ENCODE assay signal across 20 cellular contexts in the genomic region with DNA sequence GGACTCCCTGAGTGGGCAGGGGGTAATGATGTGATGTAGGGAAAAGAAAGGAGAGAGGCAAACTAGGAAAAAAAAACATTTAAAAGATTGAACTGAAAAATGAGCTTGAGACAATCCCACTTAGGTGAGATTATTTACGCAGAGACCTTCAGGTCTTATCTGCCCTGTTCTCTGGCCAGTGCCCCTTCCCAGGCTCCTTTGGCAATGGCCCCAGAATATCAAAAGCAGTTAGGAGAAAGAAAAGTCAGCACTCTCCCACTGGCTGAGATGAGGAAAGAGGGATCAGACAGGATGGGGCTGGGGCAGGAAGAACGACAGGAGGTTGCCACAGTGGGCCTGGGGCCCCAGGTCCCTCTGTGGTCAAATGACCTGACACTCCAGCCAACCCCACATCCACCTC.
DNase-seq lines count a peak whose midpoint lies in the region; ATAC-seq and TF ChIP-seq lines count a peak whose summit lies in the region.
"Had no signal": no experiment of that assay in that cellular context is flagged by ENCODE, and none has a peak within 500 bp of the region (broad histone marks: within the 10 kb centered on the region; RNA-seq: fewer than 3 reads in every experiment).

No MANE protein-coding gene starts in this region.

- peaks cover 100% of the 10 kb centered on the region for H3K36me3 ChIP-seq in DOHH2 (ENCODE audit: control insufficient read depth, low read length)
- no peaks in the 10 kb centered on the region for H3K36me3 ChIP-seq in HEK293 (ENCODE audit: control insufficient read depth in 2 of 2, insufficient read depth in 1 of 2, low read length in 2 of 2)
- H3K36me3 ChIP-seq in SU-DHL-6 (ENCODE audit: low read length) = peaks cover 8% of the 10 kb centered on the region; the same call in 1 of the 2 replicates
- no peaks in the 10 kb centered on the region for H3K36me3 ChIP-seq in mesenchymal stem cell (ENCODE audit: control insufficient read depth in 1 of 2, insufficient read depth in 2 of 2, low read depth in 1 of 2, low read length in 2 of 2)
- no peaks in the 10 kb centered on the region for H3K36me3 ChIP-seq in testis (ENCODE audit: low read depth, missing control alignments)
- H3K36me3 ChIP-seq in upper lobe of left lung = no peaks in the 10 kb centered on the region
- H3K36me3 ChIP-seq in HAP-1 (replicated peaks) = no peaks in the 10 kb centered on the region

- H3K14ac ChIP-seq in mesenchymal stem cell (ENCODE audit: low read length in 2 of 2) = no peak overlapping the region

- no peak overlapping the region for H3K18ac ChIP-seq in mesenchymal stem cell (ENCODE audit: low read depth in 1 of 2, low read length in 2 of 2)

- no peaks in the 10 kb centered on the region for H3K9me3 ChIP-seq in DOHH2 (ENCODE audit: control insufficient read depth, insufficient read depth, low read length)
- no peaks in the 10 kb centered on the region for H3K9me3 ChIP-seq in HEK293 (ENCODE audit: control insufficient read depth, insufficient read depth, low read depth, low read length)
- no peaks in the 10 kb centered on the region for H3K9me3 ChIP-seq in SU-DHL-6 (ENCODE audit: insufficient read depth, low read length)
- no peaks in the 10 kb centered on the region for H3K9me3 ChIP-seq in mesenchymal stem cell (ENCODE audit: control insufficient read depth, low read length)
- H3K9me3 ChIP-seq in testis = no peaks in the 10 kb centered on the region
- H3K9me3 ChIP-seq in upper lobe of left lung = no peaks in the 10 kb centered on the region
- H3K9me3 ChIP-seq in HAP-1 = no peaks in the 10 kb centered on the region; the same call in 1 of the 2 replicates
- H3K9me3 ChIP-seq: Caco-2 had no signal

- no peak overlapping the region for H2BK120ac ChIP-seq in mesenchymal stem cell (ENCODE audit: low read depth, low read length)

- H3K9me2 ChIP-seq in DOHH2 (replicated peaks; ENCODE audit: control insufficient read depth, low read length) (no peaks in the 10 kb centered on the region), SU-DHL-6 (replicated peaks; ENCODE audit: insufficient read depth, low read length) (no peaks in the 10 kb centered on the region)

- no peaks in the 10 kb centered on the region for H3K79me1 ChIP-seq in mesenchymal stem cell (replicated peaks; ENCODE audit: low read length, poor library complexity, severe bottlenecking)

- peak overlapping the region; percentile 100 for H3K27ac ChIP-seq in DOHH2 (ENCODE audit: low read depth, low read length)
- no peak overlapping the region for H3K27ac ChIP-seq in HEK293 (ENCODE audit: extremely low read depth, low read depth, low read length)
- H3K27ac ChIP-seq in SU-DHL-6 (ENCODE audit: low read depth, low read length) = 0 out of 2 replicates have a peak overlapping the region, but pooled peaks have one; percentile 99
- H3K27ac ChIP-seq in mesenchymal stem cell (ENCODE audit: low read length, poor library complexity, severe bottlenecking) = no peak overlapping the region
- H3K27ac ChIP-seq in testis = no peak overlapping the region
- no peak overlapping the region for H3K27ac ChIP-seq in upper lobe of left lung
- H3K27ac ChIP-seq: GM23248 had no signal

- no peak overlapping the region for H2AFZ ChIP-seq in SU-DHL-6 (ENCODE audit: low read depth, low read length, severe bottlenecking)
- no peak overlapping the region for H2AFZ ChIP-seq in mesenchymal stem cell (ENCODE audit: low read depth, low read length)
- H2AFZ ChIP-seq: GM23248 had no signal

- H4K8ac ChIP-seq in mesenchymal stem cell (ENCODE audit: low read length) = no peak overlapping the region

- peaks cover 13% of the 10 kb centered on the region for H4K20me1 ChIP-seq in DOHH2 (ENCODE audit: control insufficient read depth, insufficient read depth, low read depth, low read length)
- H4K20me1 ChIP-seq in SU-DHL-6 (ENCODE audit: low read depth, low read length) = peaks cover 11% of the 10 kb centered on the region; the same call in 1 of the 2 replicates

- H3K79me2 ChIP-seq in DOHH2 (ENCODE audit: control insufficient read depth, low read length) = peaks cover 100% of the 10 kb centered on the region
- peaks cover 91% of the 10 kb centered on the region for H3K79me2 ChIP-seq in SU-DHL-6 (ENCODE audit: insufficient read depth, low read length)

- H3K23ac ChIP-seq in mesenchymal stem cell (ENCODE audit: low read length in 2 of 2) = no peak overlapping the region

- H2BK15ac ChIP-seq in mesenchymal stem cell (ENCODE audit: low read depth, poor library complexity, severe bottlenecking) = peak overlapping the region; percentile 32

- 79% methylated on average over 2 of the region's 2 CpGs for WGBS in mesenchymal stem cell
- 49 to 73% methylated on average over 2 of the region's 2 CpGs for WGBS in testis, 2 donors
- WGBS in upper lobe of left lung, 2 donors = 62 to 69% methylated on average over 2 of the region's 2 CpGs

- peaks cover 8% of the 10 kb centered on the region; the same call in 1 of the 2 replicates for H3F3A ChIP-seq in DOHH2 (ENCODE audit: control insufficient read depth, insufficient read depth)
- H3F3A ChIP-seq in SU-DHL-6 (ENCODE audit: insufficient read depth) = peaks cover 43% of the 10 kb centered on the region

- no peak overlapping the region for H2BK12ac ChIP-seq in mesenchymal stem cell (ENCODE audit: low read length in 2 of 2)

- H2BK5ac ChIP-seq in mesenchymal stem cell (ENCODE audit: low read depth, low read length, poor library complexity, severe bottlenecking) = no peak overlapping the region

- no peak for ATAC-seq in upper lobe of left lung (ENCODE audit: low FRiP score in 2 of 2)
- ATAC-seq: GM12878, HCT116 had no signal

- POLR2A ChIA-PET in HEK293 (lab: Yijun Ruan, JAX) = no interaction called here

- no peak overlapping the region for H3K4ac ChIP-seq in mesenchymal stem cell (ENCODE audit: low read depth in 1 of 2, low read length in 2 of 2)

- no peaks in the 10 kb centered on the region for H3K27me3 ChIP-seq in DOHH2 (ENCODE audit: control insufficient read depth, low read length)
- no peaks in the 10 kb centered on the region for H3K27me3 ChIP-seq in SU-DHL-6 (ENCODE audit: low read length)
- H3K27me3 ChIP-seq in mesenchymal stem cell (ENCODE audit: control insufficient read depth in 1 of 2, insufficient read depth in 1 of 2, low read length in 2 of 2) = peaks cover 77 to 91% of the 10 kb centered on the region in 2 experiments
- H3K27me3 ChIP-seq in testis = no peaks in the 10 kb centered on the region
- no peaks in the 10 kb centered on the region for H3K27me3 ChIP-seq in upper lobe of left lung
- peaks cover 84% of the 10 kb centered on the region for H3K27me3 ChIP-seq in HAP-1 (ENCODE audit: low read depth)

- in situ Hi-C loops in HAP-1 (cut with MboI; ENCODE audit: low sequenced_read_pairs) = no loop called here

- DNase-seq in mesenchymal stem cell = no peak
- no peak for DNase-seq in testis
- no peak for DNase-seq in upper lobe of left lung
- no peak for DNase-seq in COR-L47 (lab: John Stamatoyannopoulos, UW)
- DNase-seq in HAP-1 (ENCODE audit: low spot score in 2 of 2) = no peak
- DNase-seq: C1 segment of cervical spinal cord; Caco-2; CD4-positive, alpha-beta memory T cell; DMS153; DND-41; EL; GDM1; GM23248; H7; HFFc6 had no signal

- CTCF ChIA-PET in HEK293 (lab: Yijun Ruan, JAX) = no interaction called here

- H3K4me2 ChIP-seq in DOHH2 (ENCODE audit: low read length) = peak overlapping the region; percentile 98
- H3K4me2 ChIP-seq in SU-DHL-6 (ENCODE audit: low read depth, low read length, poor library complexity, severe bottlenecking) = no peak overlapping the region
- no peak overlapping the region for H3K4me2 ChIP-seq in mesenchymal stem cell (ENCODE audit: low read length, poor library complexity, severe bottlenecking)

- H2AK5ac ChIP-seq in mesenchymal stem cell (ENCODE audit: low read length, severe bottlenecking) = no peak overlapping the region

- no peak for TF ChIP-seq POLR2A in testis (IDR thresholded peaks at IDR 0.05)
- TF ChIP-seq POLR2A in upper lobe of left lung (IDR thresholded peaks at IDR 0.05) = no peak

- H3K4me3 ChIP-seq in DOHH2 (ENCODE audit: low read length) = no peak overlapping the region
- no peak overlapping the region for H3K4me3 ChIP-seq in HEK293 (ENCODE audit: low read depth, low read length)
- H3K4me3 ChIP-seq in SU-DHL-6 (ENCODE audit: insufficient read depth, low read length, poor library complexity, severe bottlenecking) = no peak overlapping the region
- H3K4me3 ChIP-seq in mesenchymal stem cell (ENCODE audit: insufficient read depth in 1 of 2, low read depth in 1 of 2, low read length in 2 of 2) = no peak overlapping the region
- H3K4me3 ChIP-seq in testis = no peak overlapping the region
- H3K4me3 ChIP-seq in upper lobe of left lung = no peak overlapping the region
- no peak overlapping the region for H3K4me3 ChIP-seq in HAP-1
- H3K4me3 ChIP-seq: GM12878, GM23248 had no signal

- H4K91ac ChIP-seq in mesenchymal stem cell (ENCODE audit: low read length) = no peak overlapping the region

- intact Hi-C loops in testis (cut with DNase I; ENCODE audit: low total_unique reads) = no loop called here

- no peak for TF ChIP-seq EP300 in upper lobe of left lung (IDR thresholded peaks at IDR 0.05)

- H3K4me1 ChIP-seq in DOHH2 (ENCODE audit: control insufficient read depth, low read length) (peaks cover 100% of the 10 kb centered on the region), HEK293 (ENCODE audit: control insufficient read depth, insufficient read depth, low read length) (peaks cover 7% of the 10 kb centered on the region), mesenchymal stem cell (ENCODE audit: control insufficient read depth, insufficient read depth, low read depth, low read length) (peaks cover 3% of the 10 kb centered on the region), testis (no peaks in the 10 kb centered on the region), upper lobe of left lung (no peaks in the 10 kb centered on the region), HAP-1 (no peaks in the 10 kb centered on the region)
- H3K4me1 ChIP-seq: Caco-2 had no signal

- H3K9ac ChIP-seq in SU-DHL-6 (ENCODE audit: low read length) (no peak overlapping the region), mesenchymal stem cell (ENCODE audit: low read length) (no peak overlapping the region)
- H3K9ac ChIP-seq: GM23248 had no signal

- no peak for TF ChIP-seq CTCF in DOHH2 (IDR thresholded peaks at IDR 0.05; ENCODE audit: low read depth, low read length, poor library complexity, severe bottlenecking)
- no peak for TF ChIP-seq CTCF in HEK293 (tag by site-specific recombination; IDR thresholded peaks at IDR 0.05)
- TF ChIP-seq CTCF in SU-DHL-6 (IDR thresholded peaks at IDR 0.05; ENCODE audit: insufficient read depth, low read length, poor library complexity, severe bottlenecking) = no peak
- no peak for TF ChIP-seq CTCF in testis (IDR thresholded peaks at IDR 0.05)
- no peak for TF ChIP-seq CTCF in upper lobe of left lung (IDR thresholded peaks at IDR 0.05)

TF ChIP-seq in HEK293, 187 proteins besides CTCF, POLR2A, EP300 and RAD21:
- 0 out of 2 replicates have a peak, but pooled peaks have one; percentile 9 for TF ChIP-seq ZFHX2 (tag by site-specific recombination; conservative IDR thresholded peaks at IDR 0.05)
- TF ChIP-seq KLF1 (tag by site-specific recombination; IDR thresholded peaks at IDR 0.05) = no peak

Comparison
In these comparisons a context has a peak if more than half of its experiments do, and no peak if none do; other contexts are left out.
1. H3K27ac ChIP-seq: peak in DOHH2 (single experiment) and SU-DHL-6 (single experiment); none in HEK293 (single experiment), mesenchymal stem cell (single experiment), testis (0 of 2) and upper lobe of left lung (0 of 4).